8 cellular contexts compared by ENCODE assay signal in the genomic region with DNA sequence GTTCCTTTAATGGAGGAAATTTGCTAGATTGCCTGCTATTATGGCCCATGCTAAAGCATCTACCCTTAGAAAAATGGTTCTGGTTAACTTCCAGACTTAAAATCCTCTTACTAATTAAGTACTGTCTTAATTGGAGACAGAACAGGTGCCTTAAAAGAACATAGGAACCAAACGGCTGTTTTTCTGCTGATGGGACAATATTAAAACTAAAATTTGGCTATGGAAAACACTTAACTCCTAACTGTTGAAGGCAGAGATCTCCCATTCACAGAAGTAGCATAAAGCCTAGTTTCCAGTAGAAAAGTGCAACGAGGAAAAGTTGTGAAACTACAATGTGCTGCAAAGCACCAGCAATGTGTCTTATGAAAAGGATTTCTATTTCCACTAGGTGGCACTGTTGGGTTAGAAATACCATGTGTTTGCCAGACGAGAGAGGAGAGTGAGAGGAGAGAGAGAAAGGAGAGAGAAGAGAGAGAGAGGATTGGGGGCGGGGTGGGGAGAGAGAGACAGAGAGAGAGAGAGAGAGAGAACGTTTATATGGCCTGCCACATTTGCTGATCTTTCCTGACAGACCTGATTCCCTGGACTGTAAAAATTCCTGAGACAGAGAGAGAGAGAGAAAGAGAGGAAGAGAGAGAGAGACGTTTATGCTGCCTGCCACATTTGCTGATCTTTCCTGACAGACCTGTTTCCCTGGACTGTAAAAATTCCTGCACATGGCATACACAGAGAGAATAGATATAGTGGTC. TPM values are rescaled to one million over a fixed set of nuclear protein-coding genes. Genes with fewer than 3 reads are reported as not detected.
DNase-seq lines count a peak whose midpoint lies in the region; ATAC-seq and TF ChIP-seq lines count a peak whose summit lies in the region.

No MANE protein-coding gene starts in this region.

- H3K18ac ChIP-seq in mesenchymal stem cell (ENCODE audit: low read depth in 1 of 2, low read length in 2 of 2), result no peak overlapping the region

- H3K14ac ChIP-seq in mesenchymal stem cell (ENCODE audit: low read length in 2 of 2), result no peak overlapping the region

- no peak overlapping the region for H3K23ac ChIP-seq in mesenchymal stem cell (ENCODE audit: low read length in 2 of 2)

- H2AFZ ChIP-seq in OCI-LY7 (ENCODE audit: low read length), result 0 out of 2 replicates have a peak overlapping the region, but pooled peaks have one; percentile 3
- no peak overlapping the region for H2AFZ ChIP-seq in mesenchymal stem cell (ENCODE audit: low read depth, low read length)

- no peaks in the 10 kb centered on the region for H3K79me1 ChIP-seq in mesenchymal stem cell (replicated peaks; ENCODE audit: low read length, poor library complexity, severe bottlenecking)

- no peaks in the 10 kb centered on the region for H4K20me1 ChIP-seq in OCI-LY7 (ENCODE audit: insufficient read depth, low read length)

- H3K9ac ChIP-seq in mesenchymal stem cell (ENCODE audit: low read length), result peak overlapping the region; percentile 11

- intact Hi-C loops in OCI-LY7 (cut with micrococcal nuclease; ENCODE audit: unreplicated experiment), result loop anchor here (2.0 to 10.0 kb wide), 2 partner anchors 17 to 1133 kb away; no protein-coding TSS in a partner anchor
- intact Hi-C loops in dorsolateral prefrontal cortex (cut with DNase I), result no loop called here

- peak; percentile 3 for DNase-seq in DMS79 treated with DMSO at 0.1 percent for 48 hours (lab: John Stamatoyannopoulos, UW)
- DNase-seq in DMS79 (lab: John Stamatoyannopoulos, UW), result no peak
- peak; percentile 28 for DNase-seq in GM20000 (ENCODE audit: low spot score)
- DNase-seq in HPDE6-E6E7 (ENCODE audit: extremely low spot score), result peak; percentile 35
- DNase-seq in OCI-LY7 (ENCODE audit: low spot score), result peak; percentile 72
- DNase-seq in dorsolateral prefrontal cortex, result no peak
- peak; percentile 80 for DNase-seq in mesenchymal stem cell

- H2AK5ac ChIP-seq in mesenchymal stem cell (ENCODE audit: low read length, severe bottlenecking), result no peak overlapping the region

- H3K27me3 ChIP-seq in dorsolateral prefrontal cortex (no peaks in the 10 kb centered on the region), mesenchymal stem cell (ENCODE audit: control insufficient read depth in 1 of 2, insufficient read depth in 1 of 2, low read length in 2 of 2) (peaks cover 7 to 16% of the 10 kb centered on the region in 2 experiments)

- H3K4me1 ChIP-seq in OCI-LY7 (ENCODE audit: insufficient read depth, low read length, poor library complexity, severe bottlenecking) (no peaks in the 10 kb centered on the region), mesenchymal stem cell (ENCODE audit: control insufficient read depth, insufficient read depth, low read depth, low read length) (no peaks in the 10 kb centered on the region)

- ATAC-seq in GM19397 (IDR thresholded peaks at IDR 0.05; ENCODE audit: unreplicated experiment), result no peak

- no peak overlapping the region for H3K27ac ChIP-seq in OCI-LY7 (ENCODE audit: low read depth, low read length, poor library complexity, severe bottlenecking)
- H3K27ac ChIP-seq in dorsolateral prefrontal cortex, result no peak overlapping the region
- H3K27ac ChIP-seq in mesenchymal stem cell (ENCODE audit: low read length, poor library complexity, severe bottlenecking), result no peak overlapping the region

- no peaks in the 10 kb centered on the region for H3K79me2 ChIP-seq in OCI-LY7 (ENCODE audit: insufficient read depth, low read depth, low read length)

- BruUV-seq in OCI-LY7 (replicated peaks; lab: Mats Ljungman, UMichigan), result no TSS peak

- H2BK120ac ChIP-seq in mesenchymal stem cell (ENCODE audit: low read depth, low read length), result no peak overlapping the region

- no peak overlapping the region for H2BK5ac ChIP-seq in mesenchymal stem cell (ENCODE audit: low read depth, low read length, poor library complexity, severe bottlenecking)

- POLR2A ChIA-PET in OCI-LY7 (lab: Charles Lee), result no interaction called here

- CTCF ChIA-PET in OCI-LY7 (lab: Charles Lee; ENCODE audit: unreplicated experiment), result no interaction called here

- H4K8ac ChIP-seq in mesenchymal stem cell (ENCODE audit: low read length), result no peak overlapping the region

- H3K4me2 ChIP-seq in OCI-LY7 (ENCODE audit: low read length) (no peak overlapping the region), mesenchymal stem cell (ENCODE audit: low read length, poor library complexity, severe bottlenecking) (no peak overlapping the region)

- no peak overlapping the region for H2BK15ac ChIP-seq in mesenchymal stem cell (ENCODE audit: low read depth, poor library complexity, severe bottlenecking)

- 28% methylated on average over 6 of the region's 6 CpGs for WGBS in mesenchymal stem cell

- no peaks in the 10 kb centered on the region for H3K9me3 ChIP-seq in OCI-LY7 (ENCODE audit: low read length)
- no peaks in the 10 kb centered on the region for H3K9me3 ChIP-seq in mesenchymal stem cell (ENCODE audit: control insufficient read depth, low read length)

- no peak overlapping the region for H4K91ac ChIP-seq in mesenchymal stem cell (ENCODE audit: low read length)

- TF ChIP-seq CTCF in GM20000 (IDR thresholded peaks at IDR 0.05; ENCODE audit: extremely low read depth, missing control alignments) (peak; percentile 45), OCI-LY7 (conservative IDR thresholded peaks at IDR 0.05; ENCODE audit: low read length) (peak; percentile 86), dorsolateral prefrontal cortex (IDR thresholded peaks at IDR 0.05 in 54 of 56, conservative IDR thresholded peaks at IDR 0.05 in 2 of 56; ENCODE audit: low read depth in 1 of 56, partially characterized antibody in 56 of 56) (peak; percentile 50 to 86 (median 69))

- no peaks in the 10 kb centered on the region for H3K9me2 ChIP-seq in OCI-LY7 (ENCODE audit: insufficient read depth, low read length)

- H2BK12ac ChIP-seq in mesenchymal stem cell (ENCODE audit: low read length in 2 of 2), result no peak overlapping the region

- H3K36me3 ChIP-seq in OCI-LY7 (ENCODE audit: insufficient read depth, low read length), result no peaks in the 10 kb centered on the region
- no peaks in the 10 kb centered on the region for H3K36me3 ChIP-seq in mesenchymal stem cell (ENCODE audit: control insufficient read depth in 1 of 2, insufficient read depth in 2 of 2, low read depth in 1 of 2, low read length in 2 of 2)

- no peak overlapping the region for H3K4me3 ChIP-seq in OCI-LY7 (ENCODE audit: low read depth, low read length, poor library complexity, severe bottlenecking)
- peak overlapping the region in 17 of 59 donors; percentile 2 to 49 (median 29) for H3K4me3 ChIP-seq in dorsolateral prefrontal cortex
- H3K4me3 ChIP-seq in mesenchymal stem cell (ENCODE audit: insufficient read depth in 1 of 2, low read depth in 1 of 2, low read length in 2 of 2), result no peak overlapping the region

- no peak overlapping the region for H3K4ac ChIP-seq in mesenchymal stem cell (ENCODE audit: low read depth in 1 of 2, low read length in 2 of 2)

RNA-seq across cellular contexts. Expression of a gene that starts 51.5 kb away (rescaled TPM):
- total RNA-seq in OCI-LY7 (2014; rRNA removed; shearing (Covaris generic)), result not detected in 2 replicates
- total RNA-seq in OCI-LY7 (2022) (not detected in 2 replicates), dorsolateral prefrontal cortex (10 to 100 TPM; 11.4 to 62.1 (median 20.1) TPM)
- not detected for polyA plus RNA-seq in mesenchymal stem cell (2013, experiment 1 of 2)
- polyA plus RNA-seq in mesenchymal stem cell (2013, experiment 2 of 2), result not detected

Comparison
In these comparisons a context has a peak if more than half of its experiments do, and no peak if none do; other contexts are left out.
1. DNase-seq: peak in DMS79 treated with DMSO at 0.1 percent for 48 hours (single experiment), GM20000 (single experiment), HPDE6-E6E7 (single experiment), OCI-LY7 (single experiment) and mesenchymal stem cell (single experiment); none in DMS79 (single experiment) and dorsolateral prefrontal cortex (0 of 10).
2. RNA of a gene that starts 51.5 kb away (total RNA-seq): 11.4 to 62.1 TPM in dorsolateral prefrontal cortex; not detected in OCI-LY7; every median in the first group is over 10 times any median in the second.
3. Peak in every context shown above with its lines, with median percentiles within 50 percentile points of each other: CTCF ChIP-seq.